8 cellular contexts compared by ENCODE assay signal in genomic region chr11:3867209-3868071, GRCh38. TPM values are rescaled to one million over a fixed set of nuclear protein-coding genes. Genes with fewer than 3 reads are reported as not detected.
A peak's percentile ranks its signal among the peaks of the same experiment; 100 is the strongest.
DNase-seq lines count a peak whose midpoint lies in the region; ATAC-seq and TF ChIP-seq lines count a peak whose summit lies in the region.

No MANE protein-coding gene starts in this region.

- intact Hi-C loops in mucosa of descending colon (cut with DNase I, micrococcal nuclease) = no loop called here

- no peak overlapping the region for H3K4me3 ChIP-seq in mucosa of descending colon

- peaks cover 30% of the 10 kb centered on the region for H3K4me1 ChIP-seq in mucosa of descending colon (ENCODE audit: low read depth)

- DNase-seq in amniotic epithelial cell (ENCODE audit: low read depth) = peak; percentile 70
- no peak for DNase-seq in mucosa of descending colon
- DNase-seq in NCI-H345 (lab: John Stamatoyannopoulos, UW) = no peak
- no peak for DNase-seq in activated effector memory CD4-positive, alpha-beta T cell treated with Interleukin-2 at 50 U/mL for 16 hours
- no peak for DNase-seq in stimulated activated naive CD4-positive, alpha-beta T cell treated with Interleukin-2 at 50 U/mL for 16 hours (lab: John Stamatoyannopoulos, UW)

- ATAC-seq in GM19328 (IDR thresholded peaks at IDR 0.05; ENCODE audit: unreplicated experiment) = peak; percentile 44
- peak; percentile 53 for ATAC-seq in HG03103 (IDR thresholded peaks at IDR 0.05; ENCODE audit: low read depth, unreplicated experiment)
- peak; percentile 32 for ATAC-seq in mucosa of descending colon
- ATAC-seq in HG02571 (IDR thresholded peaks at IDR 0.05; ENCODE audit: unreplicated experiment) = no peak

- no peaks in the 10 kb centered on the region for H3K9me3 ChIP-seq in mucosa of descending colon

- no peaks in the 10 kb centered on the region for H3K36me3 ChIP-seq in mucosa of descending colon (ENCODE audit: low read depth)

- TF ChIP-seq CTCF in mucosa of descending colon (IDR thresholded peaks at IDR 0.05) = no peak

RNA-seq across cellular contexts. Expression of gene STIM1, which starts 12.0 kb away (rescaled TPM):
- total RNA-seq in mucosa of descending colon = 10 to 100 TPM; 56.1 to 74.8 (median 72.5) TPM

RNA-seq across cellular contexts. Expression of gene RHOG, which starts 26.7 kb away (rescaled TPM):
- total RNA-seq in mucosa of descending colon = 10 to 100 TPM; 62.7 to 77.2 (median 74.1) TPM

RNA-seq across cellular contexts. Expression of gene PGAP2, which starts 59.1 kb away (rescaled TPM):
- total RNA-seq in mucosa of descending colon = 10 to 100 TPM; 15.7 to 32.8 (median 25.9) TPM
